ENCODE assay signal across 20 cellular contexts in the genomic region with DNA sequence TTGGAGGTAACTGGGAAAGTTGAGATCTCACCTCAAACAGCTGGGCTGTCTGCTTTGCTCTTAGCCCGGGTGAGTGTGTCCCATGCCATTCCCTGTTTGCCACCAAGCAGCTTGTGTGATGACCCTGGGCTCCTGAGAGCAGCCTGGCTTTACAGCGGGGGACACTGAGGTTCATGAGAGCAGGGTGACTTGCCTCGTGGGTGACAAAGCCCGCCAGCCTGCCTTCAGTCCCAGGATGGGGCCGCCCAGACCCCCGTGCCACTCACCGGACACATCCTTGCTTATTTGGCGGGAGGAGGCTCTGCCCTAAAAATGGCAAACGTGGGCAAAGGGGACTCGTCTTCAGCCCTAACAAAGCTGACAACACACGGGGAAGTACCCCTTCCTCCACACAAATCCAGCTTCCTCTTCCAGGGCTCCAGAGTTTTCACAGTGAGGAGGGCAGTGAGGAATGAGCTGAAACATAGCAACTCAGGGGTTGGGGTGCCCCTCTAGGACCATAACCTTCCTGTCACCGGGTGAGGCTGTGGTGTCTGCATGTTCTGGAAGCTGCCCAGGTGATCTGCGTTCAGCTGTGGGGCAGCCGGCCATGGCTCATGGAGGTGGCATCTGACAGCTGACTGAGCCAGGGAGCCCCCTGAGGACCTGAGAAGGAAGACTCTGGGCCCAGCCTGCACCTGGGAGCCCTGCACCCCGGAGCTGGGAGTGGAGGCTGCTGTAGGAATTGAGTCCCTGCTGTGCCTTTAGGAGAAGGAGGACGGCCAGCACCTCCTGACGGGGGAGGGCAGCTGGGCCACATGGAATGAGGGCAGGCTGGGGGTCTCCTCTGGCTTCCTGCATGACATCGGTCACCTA. TPM values are rescaled to one million over a fixed set of nuclear protein-coding genes. Genes with fewer than 3 reads are reported as not detected.
"Had no signal": no experiment of that assay in that cellular context is flagged by ENCODE, and none has a peak within 500 bp of the region (broad histone marks: within the 10 kb centered on the region; RNA-seq: fewer than 3 reads in every experiment).

No MANE protein-coding gene starts in this region.

- H3K36me3 Mint-ChIP-seq: activated naive CD8-positive, alpha-beta T cell had no signal

- H3K27ac Mint-ChIP-seq: activated CD4-positive, alpha-beta memory T cell treated with anti-CD3 and anti-CD28 coated beads, Interleukin-2, amount 10 ng/mL, durations not matched to agents 7 days and 5 days; activated naive CD8-positive, alpha-beta T cell; immature natural killer cell had no signal

- H3K27ac ChIP-seq: ovary, vagina had no signal

- H3K4me3 ChIP-seq: ovary, vagina had no signal

- H3K27me3 Mint-ChIP-seq: activated CD4-positive, alpha-beta memory T cell treated with anti-CD3 and anti-CD28 coated beads, Interleukin-2, amount 10 ng/mL, durations not matched to agents 7 days and 5 days; activated naive CD8-positive, alpha-beta T cell had no signal

- H3K9me3 ChIP-seq: ovary, vagina had no signal

- H3K4me1 Mint-ChIP-seq: activated CD4-positive, alpha-beta memory T cell treated with anti-CD3 and anti-CD28 coated beads, Interleukin-2, amount 10 ng/mL, durations not matched to agents 7 days and 5 days had no signal

- H3K36me3 ChIP-seq: ovary, vagina had no signal

- H3K9me3 Mint-ChIP-seq: activated CD4-positive, alpha-beta memory T cell treated with anti-CD3 and anti-CD28 coated beads, Interleukin-2, amount 10 ng/mL, durations not matched to agents 7 days and 5 days had no signal

- ATAC-seq: activated T-cell treated with anti-CD3 and anti-CD28 coated beads, Interleukin-2, amount 50 U/mL, for 4 hours had no signal

- DNase-seq: activated CD4-positive, alpha-beta memory T cell treated with anti-CD3 and anti-CD28 coated beads, Interleukin-2, amount 10 ng/mL, durations not matched to agents 7 days and 5 days; activated CD4-positive, alpha-beta T cell treated with anti-CD3 and anti-CD28 coated beads for 4 hours; activated gamma-delta T cell treated with Interleukin-2 at 50 U/mL for 16 hours; activated T-cell treated with anti-CD3 and anti-CD28 coated beads, Interleukin-2, amount 50 U/mL, for 4 hours; amniotic stem cell; central memory CD4-positive, alpha-beta T cell; cortex of kidney; effector CD8-positive, alpha-beta T cell; foreskin melanocyte; immature natural killer cell; midbrain; stimulated activated CD4-positive, alpha-beta T cell treated with anti-CD3 and anti-CD28 coated beads, Interleukin-12 subunit alpha, Interleukin-12 subunit beta, amount 100 ng/mL, for 4 hours; stimulated activated CD4-positive, alpha-beta T cell treated with anti-CD3 and anti-CD28 coated beads, Interleukin-2, amount 100 ng/mL, for 24 hours had no signal

- H3K27me3 ChIP-seq: ovary, vagina had no signal

- H3K4me3 Mint-ChIP-seq: activated CD4-positive, alpha-beta memory T cell treated with anti-CD3 and anti-CD28 coated beads, Interleukin-2, amount 10 ng/mL, durations not matched to agents 7 days and 5 days; activated naive CD8-positive, alpha-beta T cell; activated T-cell treated with anti-CD3 and anti-CD28 coated beads, Interleukin-2, amount 50 U/mL, for 4 hours; immature natural killer cell; neural crest cell had no signal

RNA-seq across cellular contexts. Expression of gene RIBC2, which starts 16.7 kb away (rescaled TPM):
- total RNA-seq: fibroblast of lung, myocyte had no signal

RNA-seq across cellular contexts. Expression of gene SMC1B, which starts 16.7 kb away (rescaled TPM):
- total RNA-seq: fibroblast of lung, lower leg skin, myocyte, neural crest cell, vagina had no signal
- polyA plus RNA-seq: fibroblast of lung had no signal
